In genomic region chr10:24722676-24723385, GRCh38 we compare ENCODE assay signal across 8 cellular contexts. TPM values are rescaled to one million over a fixed set of nuclear protein-coding genes. Genes with fewer than 3 reads are reported as not detected.
DNase-seq lines count a peak whose midpoint lies in the region; ATAC-seq and TF ChIP-seq lines count a peak whose summit lies in the region.

No MANE protein-coding gene starts in this region.

- H3K36me3 ChIP-seq in neuronal stem cell (replicated peaks in 1 of 2; ENCODE audit: control insufficient read depth in 2 of 2, insufficient read depth in 2 of 2, low read length in 2 of 2) (peaks cover 0 to 40% of the 10 kb centered on the region in 2 donors), upper lobe of left lung (no peaks in the 10 kb centered on the region)

- no peak overlapping the region for H2BK12ac ChIP-seq in neuronal stem cell (ENCODE audit: low read length)

- WGBS in neuronal stem cell (ENCODE audit: extremely low coverage in 2 of 2, insufficient read length in 2 of 2, insufficient replicate concordance in 1 of 2), 2 donors: no CpG with 5 or more reads among the region's 84 CpGs
- WGBS in upper lobe of left lung, 2 donors: 0 to 2% methylated on average over 7 to 47 of the region's 84 CpGs

- H3K14ac ChIP-seq in neuronal stem cell (ENCODE audit: low read length): peak overlapping the region; percentile 56

- TF ChIP-seq POLR2A in upper lobe of left lung (IDR thresholded peaks at IDR 0.05): peak in 3 of 4 donors; percentile 20 to 62 (median 34)

- no peak overlapping the region for H2BK120ac ChIP-seq in neuronal stem cell (ENCODE audit: low read depth, low read length)

- peak overlapping the region; percentile 96 for H2BK5ac ChIP-seq in neuronal stem cell (ENCODE audit: low read length)

- DNase-seq in NCI-H2227 (lab: John Stamatoyannopoulos, UW; ENCODE audit: unreplicated experiment) (peak; percentile 66), NCI-H2227 treated with DMSO at 0.1 percent for 48 hours (lab: John Stamatoyannopoulos, UW) (no peak), OCI-M1 (lab: John Stamatoyannopoulos, UW) (peak; percentile 75), foreskin fibroblast (peak; percentile 50 to 85), neuronal stem cell (ENCODE audit: low spot score) (peak; percentile 60), upper lobe of left lung (peak; percentile 35 to 91)
- DNase-seq in activated effector memory CD4-positive, alpha-beta T cell treated with Interleukin-2 at 50 U/mL for 16 hours: peak; percentile 45

- TF ChIP-seq EP300 in upper lobe of left lung (IDR thresholded peaks at IDR 0.05): no peak

- H3K4me3 ChIP-seq in foreskin fibroblast (ENCODE audit: low read depth in 1 of 2, low read length in 2 of 2) (peak overlapping the region; percentile 74 to 85), neuronal stem cell (ENCODE audit: low read length in 2 of 2) (peak overlapping the region; percentile 64 to 90), upper lobe of left lung (peak overlapping the region; percentile 61 to 79 (median 68))

- H2BK15ac ChIP-seq in neuronal stem cell (ENCODE audit: low read length): peak overlapping the region; percentile 92

- H4K91ac ChIP-seq in neuronal stem cell (ENCODE audit: low read depth, low read length, poor library complexity): no peak overlapping the region

- H3K9me3 ChIP-seq in neuronal stem cell (replicated peaks in 1 of 2; ENCODE audit: control insufficient read depth in 2 of 2, insufficient read depth in 1 of 2, low read depth in 1 of 2, low read length in 2 of 2) (no peaks in the 10 kb centered on the region), upper lobe of left lung (no peaks in the 10 kb centered on the region)

- H3K23ac ChIP-seq in neuronal stem cell (ENCODE audit: low read depth, low read length, poor library complexity): peak overlapping the region; percentile 91

- H3K4me2 ChIP-seq in neuronal stem cell (ENCODE audit: insufficient read depth, low read length, poor library complexity, severe bottlenecking): peak overlapping the region; percentile 91

- peaks cover 2% of the 10 kb centered on the region for H3K79me1 ChIP-seq in neuronal stem cell (ENCODE audit: low read depth, low read length)

- H3K9ac ChIP-seq in neuronal stem cell (ENCODE audit: low read depth, low read length, poor library complexity): peak overlapping the region; percentile 77

- H3K27ac ChIP-seq in neuronal stem cell (replicated peaks; ENCODE audit: low read length) (peak overlapping the region; percentile 92), upper lobe of left lung (peak overlapping the region; percentile 89 to 98 (median 92))

- H3K18ac ChIP-seq in neuronal stem cell (ENCODE audit: low read length): peak overlapping the region; percentile 94

- H3K4me1 ChIP-seq in neuronal stem cell (ENCODE audit: control insufficient read depth in 2 of 2, insufficient read depth in 1 of 2, low read depth in 1 of 2, low read length in 2 of 2): peaks cover 7 to 23% of the 10 kb centered on the region in 2 donors
- peaks cover 33 to 37% (median 35%) of the 10 kb centered on the region in 4 donors for H3K4me1 ChIP-seq in upper lobe of left lung

- no peak overlapping the region for H4K8ac ChIP-seq in neuronal stem cell (ENCODE audit: low read depth, low read length)

- ATAC-seq in HG02798 (IDR thresholded peaks at IDR 0.05; ENCODE audit: poor library complexity, unreplicated experiment) (peak; percentile 32), upper lobe of left lung (ENCODE audit: low FRiP score in 2 of 2) (peak in 1 of 2 donors; percentile 61)

- H3K4ac ChIP-seq in neuronal stem cell (ENCODE audit: low read length): no peak overlapping the region

- peak overlapping the region; percentile 91 for H2AFZ ChIP-seq in neuronal stem cell (ENCODE audit: low read length)

- TF ChIP-seq CTCF in foreskin fibroblast (IDR thresholded peaks at IDR 0.05; ENCODE audit: low read depth, low read length) (no peak), upper lobe of left lung (IDR thresholded peaks at IDR 0.05) (peak in 1 of 6 experiments; percentile 10)

- H3K27me3 ChIP-seq in neuronal stem cell (ENCODE audit: control insufficient read depth in 3 of 3, insufficient read depth in 3 of 3, low read depth in 1 of 3, low read length in 3 of 3) (no peaks in the 10 kb centered on the region), upper lobe of left lung (no peaks in the 10 kb centered on the region)

- H2AK5ac ChIP-seq in neuronal stem cell (ENCODE audit: low read depth, low read length): peak overlapping the region; percentile 46

RNA-seq across cellular contexts. Expression of gene ARHGAP21, which starts 0.9 kb away (rescaled TPM):
- 26.3 TPM for polyA plus RNA-seq in neuronal stem cell (2013, experiment 1 of 2)
- polyA plus RNA-seq in neuronal stem cell (2013, experiment 2 of 2): 28.0 TPM
- 10 to 100 TPM; 63.9 to 88.8 (median 73.5) TPM for total RNA-seq in upper lobe of left lung
